19 cellular contexts compared by ENCODE assay signal in genomic region chr12:67539329-67539728, GRCh38.
DNase-seq lines count a peak whose midpoint lies in the region; ATAC-seq and TF ChIP-seq lines count a peak whose summit lies in the region.
"Had no signal": no experiment of that assay in that cellular context is flagged by ENCODE, and none has a peak within 500 bp of the region (broad histone marks: within the 10 kb centered on the region; RNA-seq: fewer than 3 reads in every experiment).

No MANE protein-coding gene starts in this region.

- ATAC-seq in left ventricle myocardium superior (peak; percentile 65), HG03196 (IDR thresholded peaks at IDR 0.05; ENCODE audit: unreplicated experiment) (no peak)
- no peak for ATAC-seq in activated naive CD8-positive, alpha-beta T cell treated with anti-CD3 and anti-CD28 coated beads, Interleukin-2, amount 50 U/mL, for 24 hours
- ATAC-seq: CD8-positive, alpha-beta T cell had no signal

- TF ChIP-seq POLR2A in esophagus muscularis mucosa (IDR thresholded peaks at IDR 0.05; ENCODE audit: low read depth), result no peak

- H3K36me3 ChIP-seq in left ventricle myocardium inferior (no peaks in the 10 kb centered on the region), adipocyte (ENCODE audit: control insufficient read depth, insufficient read depth, low read length, severe bottlenecking) (no peaks in the 10 kb centered on the region), esophagus muscularis mucosa (no peaks in the 10 kb centered on the region), brain microvascular endothelial cell (replicated peaks) (no peaks in the 10 kb centered on the region)
- H3K36me3 ChIP-seq: BE2C, BLaER1 had no signal

- H3K9me3 ChIP-seq in left ventricle myocardium inferior (replicated peaks) (no peaks in the 10 kb centered on the region), adipocyte (ENCODE audit: control insufficient read depth, low read length) (no peaks in the 10 kb centered on the region), esophagus muscularis mucosa (no peaks in the 10 kb centered on the region)
- H3K9me3 ChIP-seq: BE2C, BLaER1, Caco-2 had no signal

- H3K4me3 Mint-ChIP-seq in activated naive CD8-positive, alpha-beta T cell treated with anti-CD3 and anti-CD28 coated beads, Interleukin-2, amount 50 U/mL, for 24 hours, result no peak overlapping the region
- H3K4me3 Mint-ChIP-seq: CD4-positive, CD25-positive, alpha-beta regulatory T cell; CD8-positive, alpha-beta T cell had no signal

- no peak overlapping the region for H3K9ac ChIP-seq in adipocyte (ENCODE audit: low read length)
- H3K9ac ChIP-seq: BLaER1 had no signal

- H3K27me3 Mint-ChIP-seq in activated naive CD8-positive, alpha-beta T cell treated with anti-CD3 and anti-CD28 coated beads, Interleukin-2, amount 50 U/mL, for 24 hours, result no peaks in the 10 kb centered on the region

- H3K27me3 ChIP-seq in left ventricle myocardium inferior (ENCODE audit: low read depth) (no peaks in the 10 kb centered on the region), adipocyte (replicated peaks; ENCODE audit: control insufficient read depth, insufficient read depth, low read length) (peaks cover 3% of the 10 kb centered on the region), esophagus muscularis mucosa (no peaks in the 10 kb centered on the region), brain microvascular endothelial cell (replicated peaks) (no peaks in the 10 kb centered on the region)
- H3K27me3 ChIP-seq: BE2C, BLaER1 had no signal

- DNase-seq in left ventricle myocardium superior (no peak), left ventricle myocardium inferior (no peak), adipocyte (ENCODE audit: low read depth) (no peak), esophagus muscularis mucosa (ENCODE audit: extremely low spot score) (peak; percentile 85), brain microvascular endothelial cell (no peak)
- DNase-seq in activated naive CD8-positive, alpha-beta T cell treated with anti-CD3 and anti-CD28 coated beads, Interleukin-2, amount 50 U/mL, for 24 hours, result no peak
- DNase-seq: 8988T; ACHN; BE2C; C1 segment of cervical spinal cord; Caco-2; Calu3; CD4-positive, CD25-positive, alpha-beta regulatory T cell; CD8-positive, alpha-beta T cell; DMS79 treated with DMSO at 0.1 percent for 48 hours; GF-D8 had no signal

- no peaks in the 10 kb centered on the region for H3K36me3 Mint-ChIP-seq in activated naive CD8-positive, alpha-beta T cell treated with anti-CD3 and anti-CD28 coated beads, Interleukin-2, amount 50 U/mL, for 24 hours (ENCODE audit: low read depth)
- H3K36me3 Mint-ChIP-seq: CD14-positive monocyte; CD4-positive, CD25-positive, alpha-beta regulatory T cell; CD8-positive, alpha-beta T cell had no signal

- H3K4me1 Mint-ChIP-seq in activated naive CD8-positive, alpha-beta T cell treated with anti-CD3 and anti-CD28 coated beads, Interleukin-2, amount 50 U/mL, for 24 hours, result peaks cover 11% of the 10 kb centered on the region
- H3K4me1 Mint-ChIP-seq: CD14-positive monocyte had no signal

- H3K27ac Mint-ChIP-seq in activated naive CD8-positive, alpha-beta T cell treated with anti-CD3 and anti-CD28 coated beads, Interleukin-2, amount 50 U/mL, for 24 hours, result no peak overlapping the region
- H3K27ac Mint-ChIP-seq: CD14-positive monocyte; CD4-positive, CD25-positive, alpha-beta regulatory T cell; CD8-positive, alpha-beta T cell had no signal

- no peak for TF ChIP-seq EP300 in esophagus muscularis mucosa (IDR thresholded peaks at IDR 0.05)

- H3K4me3 ChIP-seq in left ventricle myocardium inferior (no peak overlapping the region), adipocyte (ENCODE audit: low read length) (peak overlapping the region; percentile 12), esophagus muscularis mucosa (no peak overlapping the region), brain microvascular endothelial cell (ENCODE audit: low read depth, low read length) (no peak overlapping the region)
- H3K4me3 ChIP-seq: BLaER1 had no signal

- 80% methylated on average over 9 of the region's 9 CpGs for WGBS in esophagus muscularis mucosa

- TF ChIP-seq CTCF in left ventricle myocardium inferior (IDR thresholded peaks at IDR 0.05; ENCODE audit: borderline replicate concordance), result no peak
- TF ChIP-seq CTCF in esophagus muscularis mucosa (IDR thresholded peaks at IDR 0.05), result no peak
- no peak for TF ChIP-seq CTCF in brain microvascular endothelial cell (IDR thresholded peaks at IDR 0.05; ENCODE audit: low read depth, low read length, missing control alignments)

- in situ Hi-C loops in brain microvascular endothelial cell (cut with HindIII; ENCODE audit: low pct_ligation_motif_present, low sequenced_read_pairs), result no loop called here

- H3K4me1 ChIP-seq in left ventricle myocardium inferior (no peaks in the 10 kb centered on the region), adipocyte (ENCODE audit: control insufficient read depth, insufficient read depth, low read length) (peaks cover 20% of the 10 kb centered on the region), esophagus muscularis mucosa (peaks cover 0 to 13% (median 10%) of the 10 kb centered on the region in 4 donors)
- H3K4me1 ChIP-seq: BE2C, BLaER1, Caco-2 had no signal

- H3K9me3 Mint-ChIP-seq in activated naive CD8-positive, alpha-beta T cell treated with anti-CD3 and anti-CD28 coated beads, Interleukin-2, amount 50 U/mL, for 24 hours, result no peaks in the 10 kb centered on the region
- H3K9me3 Mint-ChIP-seq: CD8-positive, alpha-beta T cell had no signal

- intact Hi-C loops in left ventricle myocardium superior (cut with micrococcal nuclease), result no loop called here
- intact Hi-C loops in left ventricle myocardium inferior (cut with micrococcal nuclease), result no loop called here
- intact Hi-C loops in esophagus muscularis mucosa (cut with DNase I), result no loop called here

- H3K27ac ChIP-seq in left ventricle myocardium inferior (replicated peaks), result no peak overlapping the region
- no peak overlapping the region for H3K27ac ChIP-seq in esophagus muscularis mucosa (replicated peaks in 1 of 4)
- H3K27ac ChIP-seq in brain microvascular endothelial cell, result no peak overlapping the region
- H3K27ac ChIP-seq: BLaER1 had no signal
